In genomic region chr2:42959148-42959992, GRCh38 we compare ENCODE assay signal across 1 cellular context.
TF ChIP-seq lines count a peak whose summit lies in the region.

No MANE protein-coding gene starts in this region.

TF ChIP-seq in GM23338, 12 proteins besides CTCF, POLR2A, EP300 and RAD21 (continued from another document):
- TF ChIP-seq, protein P1, sequence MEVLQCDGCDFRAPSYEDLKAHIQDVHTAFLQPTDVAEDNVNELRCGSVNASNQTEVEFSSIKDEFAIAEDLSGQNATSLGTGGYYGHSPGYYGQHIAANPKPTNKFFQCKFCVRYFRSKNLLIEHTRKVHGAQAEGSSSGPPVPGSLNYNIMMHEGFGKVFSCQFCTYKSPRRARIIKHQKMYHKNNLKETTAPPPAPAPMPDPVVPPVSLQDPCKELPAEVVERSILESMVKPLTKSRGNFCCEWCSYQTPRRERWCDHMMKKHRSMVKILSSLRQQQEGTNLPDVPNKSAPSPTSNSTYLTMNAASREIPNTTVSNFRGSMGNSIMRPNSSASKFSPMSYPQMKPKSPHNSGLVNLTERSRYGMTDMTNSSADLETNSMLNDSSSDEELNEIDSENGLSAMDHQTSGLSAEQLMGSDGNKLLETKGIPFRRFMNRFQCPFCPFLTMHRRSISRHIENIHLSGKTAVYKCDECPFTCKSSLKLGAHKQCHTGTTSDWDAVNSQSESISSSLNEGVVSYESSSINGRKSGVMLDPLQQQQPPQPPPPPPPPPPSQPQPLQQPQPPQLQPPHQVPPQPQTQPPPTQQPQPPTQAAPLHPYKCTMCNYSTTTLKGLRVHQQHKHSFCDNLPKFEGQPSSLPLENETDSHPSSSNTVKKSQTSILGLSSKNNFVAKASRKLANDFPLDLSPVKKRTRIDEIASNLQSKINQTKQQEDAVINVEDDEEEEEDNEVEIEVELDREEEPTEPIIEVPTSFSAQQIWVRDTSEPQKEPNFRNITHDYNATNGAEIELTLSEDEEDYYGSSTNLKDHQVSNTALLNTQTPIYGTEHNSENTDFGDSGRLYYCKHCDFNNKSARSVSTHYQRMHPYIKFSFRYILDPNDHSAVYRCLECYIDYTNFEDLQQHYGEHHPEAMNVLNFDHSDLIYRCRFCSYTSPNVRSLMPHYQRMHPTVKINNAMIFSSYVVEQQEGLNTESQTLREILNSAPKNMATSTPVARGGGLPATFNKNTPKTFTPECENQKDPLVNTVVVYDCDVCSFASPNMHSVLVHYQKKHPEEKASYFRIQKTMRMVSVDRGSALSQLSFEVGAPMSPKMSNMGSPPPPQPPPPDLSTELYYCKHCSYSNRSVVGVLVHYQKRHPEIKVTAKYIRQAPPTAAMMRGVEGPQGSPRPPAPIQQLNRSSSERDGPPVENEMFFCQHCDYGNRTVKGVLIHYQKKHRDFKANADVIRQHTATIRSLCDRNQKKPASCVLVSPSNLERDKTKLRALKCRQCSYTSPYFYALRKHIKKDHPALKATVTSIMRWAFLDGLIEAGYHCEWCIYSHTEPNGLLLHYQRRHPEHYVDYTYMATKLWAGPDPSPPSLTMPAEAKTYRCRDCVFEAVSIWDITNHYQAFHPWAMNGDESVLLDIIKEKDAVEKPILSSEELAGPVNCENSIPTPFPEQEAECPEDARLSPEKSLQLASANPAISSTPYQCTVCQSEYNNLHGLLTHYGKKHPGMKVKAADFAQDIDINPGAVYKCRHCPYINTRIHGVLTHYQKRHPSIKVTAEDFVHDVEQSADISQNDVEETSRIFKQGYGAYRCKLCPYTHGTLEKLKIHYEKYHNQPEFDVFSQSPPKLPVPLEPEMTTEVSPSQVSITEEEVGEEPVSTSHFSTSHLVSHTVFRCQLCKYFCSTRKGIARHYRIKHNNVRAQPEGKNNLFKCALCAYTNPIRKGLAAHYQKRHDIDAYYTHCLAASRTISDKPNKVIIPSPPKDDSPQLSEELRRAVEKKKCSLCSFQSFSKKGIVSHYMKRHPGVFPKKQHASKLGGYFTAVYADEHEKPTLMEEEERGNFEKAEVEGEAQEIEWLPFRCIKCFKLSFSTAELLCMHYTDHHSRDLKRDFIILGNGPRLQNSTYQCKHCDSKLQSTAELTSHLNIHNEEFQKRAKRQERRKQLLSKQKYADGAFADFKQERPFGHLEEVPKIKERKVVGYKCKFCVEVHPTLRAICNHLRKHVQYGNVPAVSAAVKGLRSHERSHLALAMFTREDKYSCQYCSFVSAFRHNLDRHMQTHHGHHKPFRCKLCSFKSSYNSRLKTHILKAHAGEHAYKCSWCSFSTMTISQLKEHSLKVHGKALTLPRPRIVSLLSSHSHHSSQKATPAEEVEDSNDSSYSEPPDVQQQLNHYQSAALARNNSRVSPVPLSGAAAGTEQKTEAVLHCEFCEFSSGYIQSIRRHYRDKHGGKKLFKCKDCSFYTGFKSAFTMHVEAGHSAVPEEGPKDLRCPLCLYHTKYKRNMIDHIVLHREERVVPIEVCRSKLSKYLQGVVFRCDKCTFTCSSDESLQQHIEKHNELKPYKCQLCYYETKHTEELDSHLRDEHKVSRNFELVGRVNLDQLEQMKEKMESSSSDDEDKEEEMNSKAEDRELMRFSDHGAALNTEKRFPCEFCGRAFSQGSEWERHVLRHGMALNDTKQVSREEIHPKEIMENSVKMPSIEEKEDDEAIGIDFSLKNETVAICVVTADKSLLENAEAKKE (CRISPR knock-in tag; IDR thresholded peaks at IDR 0.05): no peak
- TF ChIP-seq ZNF114 (CRISPR knock-in tag; IDR thresholded peaks at IDR 0.05): no peak
- no peak for TF ChIP-seq NANOG (IDR thresholded peaks at IDR 0.05; ENCODE audit: borderline replicate concordance)
